8 cellular contexts compared by ENCODE assay signal in the genomic region with DNA sequence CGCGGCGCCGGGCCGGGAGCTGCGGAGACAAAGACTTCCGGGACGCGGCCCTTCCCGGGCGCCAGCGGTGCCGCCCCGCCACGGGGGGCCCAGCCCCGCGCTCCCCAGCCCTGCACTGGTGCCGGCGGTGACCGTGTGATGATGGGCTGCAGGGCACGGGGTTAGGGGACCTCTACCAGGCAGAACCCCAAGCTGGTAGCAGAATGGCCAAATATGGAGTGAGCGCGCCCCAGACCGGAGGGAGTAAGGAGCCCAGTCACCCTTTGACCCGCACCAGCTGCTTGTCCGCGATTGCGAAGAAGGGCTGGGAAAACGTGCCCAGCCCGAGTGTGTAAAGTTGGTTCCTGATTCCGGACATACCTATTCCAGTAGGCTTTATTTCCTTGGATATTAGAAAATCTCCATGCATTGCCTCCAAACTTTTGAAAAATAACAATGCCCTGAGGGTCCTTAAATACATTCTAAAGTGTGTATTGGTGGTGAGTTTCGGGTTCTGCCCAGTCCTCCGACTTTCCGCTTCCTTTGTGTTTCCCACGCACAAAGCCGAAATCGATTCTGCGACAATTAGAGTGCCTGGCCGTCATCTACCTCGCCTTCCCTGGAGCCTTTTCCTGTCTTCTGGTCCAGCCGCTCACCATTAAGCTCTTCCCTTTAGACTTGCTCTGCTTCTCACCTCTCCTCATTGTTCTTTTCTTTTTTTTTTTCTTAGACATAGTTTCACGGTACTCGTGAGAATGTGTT. TPM values are rescaled to one million over a fixed set of nuclear protein-coding genes. Genes with fewer than 3 reads are reported as not detected.
DNase-seq lines count a peak whose midpoint lies in the region; ATAC-seq and TF ChIP-seq lines count a peak whose summit lies in the region.

No MANE protein-coding gene starts in this region.

- H4K20me1 ChIP-seq in osteoblast (ENCODE audit: insufficient read depth, low read length), result peaks cover 11% of the 10 kb centered on the region

- H3K27ac ChIP-seq in foreskin keratinocyte (peak overlapping the region; percentile 88), osteoblast (ENCODE audit: low read depth, low read length) (peak overlapping the region; percentile 70)

- intact Hi-C loops in activated CD8-positive, alpha-beta T cell treated with anti-CD3 and anti-CD28 coated beads for 36 hours (cut with micrococcal nuclease), result loop anchor here (5.0 kb wide), 1 partner anchor 83 kb away; no protein-coding TSS in a partner anchor

- H3K27me3 Mint-ChIP-seq in activated CD8-positive, alpha-beta T cell treated with anti-CD3 and anti-CD28 coated beads for 36 hours, result no peaks in the 10 kb centered on the region

- CTCF ChIA-PET in AG04449 (lab: Yijun Ruan, JAX), result interaction anchor here (0.6 kb wide), 1 partner anchor 108 kb away, joined by 4 read pairs; no protein-coding TSS in a partner anchor
- CTCF ChIA-PET in activated CD8-positive, alpha-beta T cell treated with anti-CD3 and anti-CD28 coated beads for 36 hours (lab: Charles Lee), result interaction anchor here (0.7 to 1.6 kb wide), 6 partner anchors 18 to 335 kb away, joined by 3 to 4 read pairs (median 4); no protein-coding TSS in a partner anchor

- no peak overlapping the region for H3K4me3 Mint-ChIP-seq in activated CD8-positive, alpha-beta T cell treated with anti-CD3 and anti-CD28 coated beads for 36 hours

- no peak for TF ChIP-seq POLR2A in GM18505 (IDR thresholded peaks at IDR 0.05; ENCODE audit: borderline replicate concordance, extremely low read depth, insufficient read depth, insufficient read length)

- H3K27ac Mint-ChIP-seq in activated CD8-positive, alpha-beta T cell treated with anti-CD3 and anti-CD28 coated beads for 36 hours, result peak overlapping the region; percentile 98

- peaks cover 17% of the 10 kb centered on the region for H3K36me3 Mint-ChIP-seq in activated CD8-positive, alpha-beta T cell treated with anti-CD3 and anti-CD28 coated beads for 36 hours (ENCODE audit: low read depth)

- H3K4me1 ChIP-seq in foreskin keratinocyte, result peaks cover 7% of the 10 kb centered on the region
- H3K4me1 ChIP-seq in osteoblast (ENCODE audit: insufficient read depth, low read length), result peaks cover 18% of the 10 kb centered on the region

- peak overlapping the region; percentile 96 for H3K4me2 ChIP-seq in osteoblast (ENCODE audit: insufficient read depth, low read length)

- H3K9me3 ChIP-seq in osteoblast (ENCODE audit: low read depth, low read length), result no peaks in the 10 kb centered on the region

- peaks cover 29% of the 10 kb centered on the region for H3K4me1 Mint-ChIP-seq in activated CD8-positive, alpha-beta T cell treated with anti-CD3 and anti-CD28 coated beads for 36 hours (ENCODE audit: low read depth)

- H2AFZ ChIP-seq in osteoblast (ENCODE audit: low read length), result peak overlapping the region; percentile 91

- DNase-seq in AG04449 (ENCODE audit: low read depth, low spot score) (no peak), NCI-H146 treated with DMSO at 0.1 percent for 48 hours (lab: John Stamatoyannopoulos, UW; ENCODE audit: unreplicated experiment) (peak; percentile 70), foreskin keratinocyte (peak; percentile 2 to 18), osteoblast (ENCODE audit: insufficient read length, low spot score, missing footprints) (peak; percentile 87), NCI-H446 (lab: John Stamatoyannopoulos, UW) (no peak)
- DNase-seq in activated CD8-positive, alpha-beta T cell treated with anti-CD3 and anti-CD28 coated beads for 36 hours, result peak; percentile 48

- H3K4me3 ChIP-seq in AG04449 (ENCODE audit: low read depth, low read length) (peak overlapping the region; percentile 89), osteoblast (ENCODE audit: insufficient read depth, low read length) (peak overlapping the region; percentile 96)

- H3K9me3 Mint-ChIP-seq in activated CD8-positive, alpha-beta T cell treated with anti-CD3 and anti-CD28 coated beads for 36 hours, result no peaks in the 10 kb centered on the region

- POLR2A ChIA-PET in AG04449 (lab: Yijun Ruan, JAX), result no interaction called here
- POLR2A ChIA-PET in activated CD8-positive, alpha-beta T cell treated with anti-CD3 and anti-CD28 coated beads for 36 hours (lab: Charles Lee), result interaction anchor here (1.0 to 4.2 kb wide), 10 partner anchors 10 to 122 kb away, joined by 3 to 16 read pairs (median 4); no protein-coding TSS in a partner anchor

- H3K27me3 ChIP-seq in foreskin keratinocyte (no peaks in the 10 kb centered on the region), osteoblast (ENCODE audit: insufficient read depth, low read length) (no peaks in the 10 kb centered on the region)

- H3K79me2 ChIP-seq in osteoblast (ENCODE audit: insufficient read depth, low read length), result peaks cover 57% of the 10 kb centered on the region

- TF ChIP-seq CTCF in AG04449 (IDR thresholded peaks at IDR 0.05; ENCODE audit: insufficient read depth, low read length, missing control alignments) (no peak), foreskin keratinocyte (conservative IDR thresholded peaks at IDR 0.05) (no peak), osteoblast (IDR thresholded peaks at IDR 0.05; ENCODE audit: extremely low read depth, low read depth, low read length) (no peak)
- TF ChIP-seq CTCF in activated CD8-positive, alpha-beta T cell treated with anti-CD3 and anti-CD28 coated beads for 36 hours (IDR thresholded peaks at IDR 0.05), result no peak

- no peaks in the 10 kb centered on the region for H3K36me3 ChIP-seq in osteoblast (ENCODE audit: insufficient read depth, low read length)

- ATAC-seq in GM18505 (IDR thresholded peaks at IDR 0.05; ENCODE audit: unreplicated experiment), result peak; percentile 21
- ATAC-seq in HG02870 (IDR thresholded peaks at IDR 0.05; ENCODE audit: unreplicated experiment), result peak; percentile 29
- ATAC-seq in activated CD8-positive, alpha-beta T cell treated with anti-CD3 and anti-CD28 coated beads for 36 hours, result peak; percentile 5
- peak; percentile 6 for ATAC-seq in foreskin keratinocyte

RNA-seq across cellular contexts. Expression of gene ABRACL, which starts 1.1 kb away (rescaled TPM):
- 100 to 1,000 TPM; 147 to 155 TPM for total RNA-seq in activated CD8-positive, alpha-beta T cell treated with anti-CD3 and anti-CD28 coated beads for 36 hours
- total RNA-seq in foreskin keratinocyte, result 97.8 and 98.8 TPM in 2 replicates
- 123 and 124 TPM in 2 replicates for polyA plus RNA-seq in foreskin keratinocyte
- 42.3 and 43.0 TPM in 2 replicates for total RNA-seq in osteoblast

RNA-seq across cellular contexts. Expression of gene REPS1, which starts 41.6 kb away (rescaled TPM):
- 10 to 100 TPM; 44.9 to 46.6 TPM for total RNA-seq in activated CD8-positive, alpha-beta T cell treated with anti-CD3 and anti-CD28 coated beads for 36 hours
- total RNA-seq in foreskin keratinocyte (60.1 and 60.4 TPM in 2 replicates), osteoblast (42.4 and 43.1 TPM in 2 replicates)
- polyA plus RNA-seq in foreskin keratinocyte, result 40.3 and 42.6 TPM in 2 replicates

Comparison
In these comparisons a context has a peak if more than half of its experiments do, and no peak if none do; other contexts are left out.
1. DNase-seq: peak in NCI-H146 treated with DMSO at 0.1 percent for 48 hours (single experiment), activated CD8-positive, alpha-beta T cell treated with anti-CD3 and anti-CD28 coated beads for 36 hours (single experiment), foreskin keratinocyte (2 of 2) and osteoblast (single experiment); none in AG04449 (single experiment) and NCI-H446 (0 of 2).
2. Peak in every context shown above with its lines, with median percentiles within 50 percentile points of each other: ATAC-seq.